In the genomic region with DNA sequence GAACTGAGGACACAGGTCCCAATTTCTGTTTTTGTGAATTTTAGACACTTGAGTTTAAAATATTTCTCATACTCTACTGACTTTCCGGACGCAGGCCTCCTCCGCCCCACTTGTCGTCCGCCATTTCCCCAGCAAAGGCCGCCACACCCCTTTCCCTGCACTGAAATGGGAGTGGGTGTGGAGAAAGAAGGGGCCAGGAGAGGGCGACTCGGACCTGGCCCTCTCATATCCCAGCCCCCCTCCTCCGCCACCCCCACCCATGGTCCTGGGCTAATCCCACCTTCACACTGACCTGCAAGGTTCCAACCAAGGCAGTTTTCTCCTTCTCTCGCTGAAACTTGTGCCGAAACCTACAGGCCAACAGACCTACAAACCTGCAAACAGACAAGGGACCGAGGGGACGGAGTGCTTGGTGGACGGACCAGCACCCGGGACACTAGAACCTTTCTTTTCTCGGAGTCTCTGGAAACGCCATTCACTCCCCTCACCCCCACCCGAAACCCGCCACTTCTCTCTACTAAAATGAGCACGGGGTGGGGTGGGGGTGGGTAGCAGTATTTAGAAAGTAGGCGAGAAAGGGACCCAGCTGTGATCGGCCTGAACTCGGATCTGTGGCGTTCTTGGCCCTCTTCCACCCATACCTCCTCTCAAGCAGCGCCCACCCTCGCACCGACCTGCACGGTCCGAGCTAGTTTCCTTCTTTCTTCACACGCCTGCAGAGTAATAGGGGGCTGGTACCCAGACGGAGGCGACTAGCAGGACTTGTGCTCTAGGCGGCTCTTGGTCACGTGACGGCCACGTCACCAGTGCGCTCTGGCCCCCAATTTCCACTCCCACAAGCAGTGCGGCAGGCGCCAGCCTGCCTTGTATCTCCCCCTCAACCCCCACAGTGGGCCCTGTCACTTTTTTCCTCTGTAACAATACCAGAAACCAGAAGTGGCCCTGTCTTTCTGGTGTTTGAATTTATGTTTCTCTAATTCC, we compare ENCODE assay signal across 8 cellular contexts. TPM values are rescaled to one million over a fixed set of nuclear protein-coding genes. Genes with fewer than 3 reads are reported as not detected.
DNase-seq lines count a peak whose midpoint lies in the region; ATAC-seq and TF ChIP-seq lines count a peak whose summit lies in the region.

A gene (minus strand): TSS at position 790 of the 981 bp plus-strand sequence. CDS start 1,380 bp downstream, outside the sequence.

- H3K27ac ChIP-seq in HL-60 (replicated peaks) (no peak within 1 kb of the TSS), muscle layer of duodenum (ENCODE audit: low read length) (peak within 1 kb of the TSS; percentile 67)

- H3K9me3 ChIP-seq in NT2/D1 (ENCODE audit: insufficient read depth, low read length): no peaks in the 10 kb centered on the region
- H3K9me3 ChIP-seq in muscle layer of duodenum (ENCODE audit: control insufficient read depth in 1 of 2, low read length in 2 of 2): no peaks in the 10 kb centered on the region

- H3K27ac Mint-ChIP-seq in stimulated activated effector memory CD8-positive, alpha-beta T cell treated with anti-CD3 and anti-CD28 coated beads, Interleukin-12 subunit alpha, Interleukin-12 subunit beta, amount 100 ng/mL, for 72 hours: peak within 1 kb of the TSS; percentile 85

- H3K27me3 ChIP-seq in HL-60 (ENCODE audit: insufficient read depth, poor library complexity, severe bottlenecking) (no peaks in the 10 kb centered on the region), NT2/D1 (ENCODE audit: insufficient read depth, insufficient read length) (no peaks in the 10 kb centered on the region), muscle layer of duodenum (ENCODE audit: low read depth, low read length) (no peaks in the 10 kb centered on the region)

- H3K4me3 ChIP-seq in HL-60 (replicated peaks; ENCODE audit: insufficient read depth, low read length) (peak within 1 kb of the TSS; percentile 38), NT2/D1 (ENCODE audit: insufficient read length, low read depth) (peak within 1 kb of the TSS; percentile 82), muscle layer of duodenum (ENCODE audit: low read depth in 1 of 2, low read length in 2 of 2) (peak within 1 kb of the TSS; percentile 72 to 73)

- H3K36me3 ChIP-seq in NT2/D1 (ENCODE audit: insufficient read depth, insufficient read length, low read length): peaks cover 8% of the 10 kb centered on the region
- no peaks in the 10 kb centered on the region for H3K36me3 ChIP-seq in muscle layer of duodenum (ENCODE audit: control insufficient read depth in 1 of 2, insufficient read depth in 2 of 2, low read length in 2 of 2)

- H3K4me3 Mint-ChIP-seq in stimulated activated effector memory CD8-positive, alpha-beta T cell treated with anti-CD3 and anti-CD28 coated beads, Interleukin-12 subunit alpha, Interleukin-12 subunit beta, amount 100 ng/mL, for 72 hours: peak within 1 kb of the TSS; percentile 84

- H3K4me1 ChIP-seq in NT2/D1 (ENCODE audit: insufficient read depth, insufficient read length) (no peaks in the 10 kb centered on the region), muscle layer of duodenum (ENCODE audit: control insufficient read depth in 1 of 2, insufficient read depth in 2 of 2, low read length in 2 of 2) (peaks cover 5 to 9% of the 10 kb centered on the region in 2 donors)

- H3K9me3 Mint-ChIP-seq in stimulated activated effector memory CD8-positive, alpha-beta T cell treated with anti-CD3 and anti-CD28 coated beads, Interleukin-12 subunit alpha, Interleukin-12 subunit beta, amount 100 ng/mL, for 72 hours: no peaks in the 10 kb centered on the region

- TF ChIP-seq CTCF in HL-60 (IDR thresholded peaks at IDR 0.05; ENCODE audit: insufficient read depth, low read length): no peak

- DNase-seq in COLO668 (lab: John Stamatoyannopoulos, UW; ENCODE audit: unreplicated experiment) (peak; percentile 9), HL-60 (ENCODE audit: low read depth in 1 of 2, low spot score in 1 of 2) (peak; percentile 10 to 29), NT2/D1 (ENCODE audit: low read depth, low spot score) (peak; percentile 54), activated T-cell treated with anti-CD3 and anti-CD28 coated beads for 24 hours (ENCODE audit: low read depth) (peak; percentile 54)
- DNase-seq in stimulated activated effector memory CD8-positive, alpha-beta T cell treated with anti-CD3 and anti-CD28 coated beads, Interleukin-12 subunit alpha, Interleukin-12 subunit beta, amount 100 ng/mL, for 72 hours (ENCODE audit: low spot score in 2 of 2): peak; percentile 37 to 76

- H3K36me3 Mint-ChIP-seq in stimulated activated effector memory CD8-positive, alpha-beta T cell treated with anti-CD3 and anti-CD28 coated beads, Interleukin-12 subunit alpha, Interleukin-12 subunit beta, amount 100 ng/mL, for 72 hours: peaks cover 9% of the 10 kb centered on the region

- H3K4me1 Mint-ChIP-seq in stimulated activated effector memory CD8-positive, alpha-beta T cell treated with anti-CD3 and anti-CD28 coated beads, Interleukin-12 subunit alpha, Interleukin-12 subunit beta, amount 100 ng/mL, for 72 hours: peaks cover 25% of the 10 kb centered on the region

- peak; percentile 94 for ATAC-seq in GM19455 (IDR thresholded peaks at IDR 0.05; ENCODE audit: unreplicated experiment)
- ATAC-seq in esophagus mucosa: peak; percentile 76
- peak; percentile 93 for ATAC-seq in stimulated activated effector memory CD8-positive, alpha-beta T cell treated with anti-CD3 and anti-CD28 coated beads, Interleukin-12 subunit alpha, Interleukin-12 subunit beta, amount 100 ng/mL, for 72 hours

- H3K9ac ChIP-seq in NT2/D1 (ENCODE audit: insufficient read length, low read depth): peak within 1 kb of the TSS; percentile 92

RNA-seq across cellular contexts. Expression of the gene that starts here (rescaled TPM):
- 27.9 TPM for total RNA-seq in esophagus mucosa
